Comparison of ENCODE assay signal across 17 cellular contexts in genomic region chr14:71439247-71439646, GRCh38.
DNase-seq lines count a peak whose midpoint lies in the region; ATAC-seq, FAIRE-seq and TF ChIP-seq lines count a peak whose summit lies in the region.
"Had no signal": no experiment of that assay in that cellular context is flagged by ENCODE, and none has a peak within 500 bp of the region (broad histone marks: within the 10 kb centered on the region; RNA-seq: fewer than 3 reads in every experiment).

No MANE protein-coding gene starts in this region.

- H3K4me3 ChIP-seq in A549: no peak overlapping the region
- H3K4me3 ChIP-seq in SK-N-MC: peak overlapping the region; percentile 3; the same call in 1 of the 2 replicates
- H3K4me3 ChIP-seq: tibial nerve had no signal

- ATAC-seq in A549 (no peak), omental fat pad (ENCODE audit: low FRiP score) (peak; percentile 62), HG02973 (IDR thresholded peaks at IDR 0.05; ENCODE audit: unreplicated experiment) (no peak)
- ATAC-seq: activated CD8-positive, alpha-beta T cell treated with anti-CD3 and anti-CD28 coated beads for 36 hours; activated naive CD8-positive, alpha-beta T cell treated with anti-CD3 and anti-CD28 coated beads, Interleukin-2, amount 50 U/mL, for 24 hours; activated T-cell treated with anti-CD3 and anti-CD28 coated beads, Interleukin-2, amount 50 U/mL, for 72 hours had no signal

- no peak overlapping the region for H3K9ac ChIP-seq in SK-N-MC (ENCODE audit: insufficient read length)

- H3K4me1 ChIP-seq in A549: peaks cover 28% of the 10 kb centered on the region

- POLR2A ChIA-PET in A549 (lab: Yijun Ruan, JAX): no interaction called here

- WGBS in A549 (ENCODE audit: missing lambda C conversion rate): 89% methylated on average over 1 of the region's 1 CpG

- TF ChIP-seq POLR2A in A549 (IDR thresholded peaks at IDR 0.05; ENCODE audit: low read length): no peak

- no peak for TF ChIP-seq RAD21 in A549 (conservative IDR thresholded peaks at IDR 0.05 in 1 of 2, IDR thresholded peaks at IDR 0.05 in 1 of 2)

- TF ChIP-seq CTCF in A549 (IDR thresholded peaks at IDR 0.05): no peak
- TF ChIP-seq CTCF in omental fat pad (IDR thresholded peaks at IDR 0.05): no peak

- DNase-seq in A549 (ENCODE audit: low read depth in 1 of 2, low spot score in 1 of 2) (no peak), SK-N-MC (ENCODE audit: low read depth, low spot score) (no peak), epithelial cell of prostate (ENCODE audit: low read depth, low spot score) (no peak), omental fat pad (ENCODE audit: low spot score) (no peak), cerebellum (ENCODE audit: low spot score) (no peak), cortex of kidney (lab: John Stamatoyannopoulos, UW) (no peak)
- no peak for DNase-seq in NK-92 treated with Interleukin-12 subunit alpha and Interleukin-12 subunit beta, amount 100 ng/mL, for 24 hours (lab: John Stamatoyannopoulos, UW)
- DNase-seq: activated CD8-positive, alpha-beta T cell treated with anti-CD3 and anti-CD28 coated beads for 36 hours; activated naive CD8-positive, alpha-beta T cell treated with anti-CD3 and anti-CD28 coated beads, Interleukin-2, amount 50 U/mL, for 24 hours; activated T-cell treated with anti-CD3 and anti-CD28 coated beads, Interleukin-2, amount 50 U/mL, for 72 hours; CD8-positive, alpha-beta memory T cell; nephron progenitor cell; retina; stimulated activated CD4-positive, alpha-beta T cell treated with anti-CD3 and anti-CD28 coated beads, Interleukin-2, amount 100 ng/mL, for 24 hours had no signal

- 0 out of 6 replicates have a peak overlapping the region, but pooled peaks of 1 of the 2 experiments have one; percentile 15 for H3K27ac ChIP-seq in A549
- peak overlapping the region; percentile 47; the same call in 1 of the 2 replicates for H3K27ac ChIP-seq in SK-N-MC
- H3K27ac ChIP-seq in epithelial cell of prostate: peak overlapping the region; percentile 69

- peaks cover 11% of the 10 kb centered on the region for H3K36me3 ChIP-seq in SK-N-MC (ENCODE audit: insufficient read depth, low read length)
- H3K36me3 ChIP-seq: tibial nerve had no signal

- no peak for TF ChIP-seq EP300 in A549 (IDR thresholded peaks at IDR 0.05)

- H3K9me3 ChIP-seq in A549: no peaks in the 10 kb centered on the region
- no peaks in the 10 kb centered on the region for H3K9me3 ChIP-seq in SK-N-MC (ENCODE audit: low read depth, low read length)
- H3K9me3 ChIP-seq: tibial nerve had no signal

- CTCF ChIA-PET in A549 (lab: Yijun Ruan, JAX): no interaction called here

- peak overlapping the region; percentile 51 for H3K4me2 ChIP-seq in A549

- FAIRE-seq in A549 (lab: Jason Lieb, UNC): no peak
- FAIRE-seq: TTC549 had no signal

TF ChIP-seq in A549, 52 proteins besides CTCF, POLR2A, EP300 and RAD21:
- TF ChIP-seq RNF2 (IDR thresholded peaks at IDR 0.05; ENCODE audit: borderline replicate concordance, low read depth) (no peak), HES2 (IDR thresholded peaks at IDR 0.05) (no peak), SMC3 (IDR thresholded peaks at IDR 0.05) (no peak), HOXB5 (CRISPR knock-in tag; IDR thresholded peaks at IDR 0.05) (no peak), JUNB (IDR thresholded peaks at IDR 0.05) (no peak), EHMT2 (IDR thresholded peaks at IDR 0.05; ENCODE audit: low read depth) (no peak), FOXS1 (CRISPR knock-in tag; IDR thresholded peaks at IDR 0.05) (no peak), KDM1A (IDR thresholded peaks at IDR 0.05; ENCODE audit: low read depth) (no peak), CBX2 (IDR thresholded peaks at IDR 0.05; ENCODE audit: borderline replicate concordance, low read depth) (no peak), CHD4 (IDR thresholded peaks at IDR 0.05; ENCODE audit: borderline replicate concordance) (no peak), E2F6 (IDR thresholded peaks at IDR 0.05; ENCODE audit: borderline replicate concordance, low read depth) (no peak), PBX3 (IDR thresholded peaks at IDR 0.05) (no peak), POLR2AphosphoS2 (conservative IDR thresholded peaks at IDR 0.05; ENCODE audit: low read length) (no peak), EHF (CRISPR knock-in tag; IDR thresholded peaks at IDR 0.05) (no peak), ZNF302 (CRISPR knock-in tag; IDR thresholded peaks at IDR 0.05) (no peak), SREBF2 (IDR thresholded peaks at IDR 0.05) (no peak), TP53 (CRISPR knock-in tag; IDR thresholded peaks at IDR 0.05) (no peak), ATOH8 (CRISPR knock-in tag; IDR thresholded peaks at IDR 0.05; ENCODE audit: low read depth) (no peak)
